In the genomic region with DNA sequence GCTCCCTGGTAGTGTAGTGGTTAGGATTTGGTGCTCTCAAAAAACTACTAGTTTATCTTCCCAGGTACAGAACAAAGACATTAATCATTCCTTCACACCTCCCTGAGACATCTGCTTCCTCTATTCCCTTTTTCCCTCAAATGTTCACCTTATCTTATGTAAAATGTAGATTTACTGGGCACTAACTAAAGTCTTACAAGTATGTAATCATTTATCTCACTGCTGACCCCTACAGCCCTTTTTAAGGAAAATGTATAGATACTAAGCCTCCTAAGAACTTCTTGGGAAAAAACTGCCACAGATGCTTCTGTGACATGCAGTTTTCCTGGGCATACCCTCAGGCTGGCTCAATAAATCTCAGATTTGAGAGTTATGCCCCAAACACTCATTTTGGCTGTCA, we compare ENCODE assay signal across 2 cellular contexts.
TF ChIP-seq lines count a peak whose summit lies in the region.

No MANE protein-coding gene starts in this region.

TF ChIP-seq in SK-N-SH, 30 proteins besides CTCF, POLR2A, EP300 and RAD21 (continued from another document):
- TF ChIP-seq REST (IDR thresholded peaks at IDR 0.05; ENCODE audit: low read depth, low read length), result no peak
- no peak for TF ChIP-seq RFX5 (IDR thresholded peaks at IDR 0.05; ENCODE audit: low read length)

TF ChIP-seq in SK-N-SH treated with all-trans-retinoic acid at 6 μM for 48 hours, 23 proteins besides CTCF, POLR2A, EP300 and RAD21 (continued from another document):
- TF ChIP-seq GLIS3 (CRISPR knock-in tag; IDR thresholded peaks at IDR 0.05) (no peak), PPARA (CRISPR knock-in tag; IDR thresholded peaks at IDR 0.05; ENCODE audit: borderline replicate concordance) (no peak), ZNF8 (CRISPR knock-in tag; IDR thresholded peaks at IDR 0.05) (no peak), TSHZ2 (CRISPR knock-in tag; IDR thresholded peaks at IDR 0.05) (no peak)
TF ChIP-seq in SK-N-SH treated with all-trans-retinoic acid at 6 μM for 48 hours: peak in this region for 0.
